Comparison of ENCODE assay signal across 14 cellular contexts in the genomic region with DNA sequence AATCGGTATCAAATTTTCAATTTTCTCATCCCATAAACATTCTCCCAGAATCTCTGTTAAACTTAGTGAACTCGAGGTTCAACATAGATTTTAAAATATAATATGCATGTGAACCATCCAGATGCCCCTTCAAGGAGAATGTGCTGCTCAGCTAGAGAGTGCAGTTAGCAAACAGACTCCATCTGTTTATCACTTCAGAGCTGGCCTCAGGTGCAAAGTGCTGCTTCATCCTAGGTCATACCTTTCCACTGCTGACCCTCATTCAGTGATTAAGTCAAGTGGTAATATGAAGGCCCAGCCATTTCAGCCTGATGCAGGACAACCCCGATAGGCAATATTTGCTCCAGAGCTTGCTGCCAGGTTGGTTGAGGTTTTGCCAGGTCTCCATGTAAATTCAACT.
A peak's percentile ranks its signal among the peaks of the same experiment; 100 is the strongest.
DNase-seq lines count a peak whose midpoint lies in the region; ATAC-seq lines count a peak whose summit lies in the region.
"Had no signal": no experiment of that assay in that cellular context is flagged by ENCODE, and none has a peak within 500 bp of the region (broad histone marks: within the 10 kb centered on the region; RNA-seq: fewer than 3 reads in every experiment).

No MANE protein-coding gene starts in this region.

- no peak overlapping the region for H3K27ac Mint-ChIP-seq in T-cell
- H3K27ac Mint-ChIP-seq: CD14-positive monocyte; CD4-positive, alpha-beta memory T cell; GM23338 had no signal

- POLR2A ChIA-PET in T-cell (lab: Charles Lee), result no interaction called here

- peaks cover 24% of the 10 kb centered on the region for H3K36me3 Mint-ChIP-seq in T-cell

- peak; percentile 9 for DNase-seq in NCI-H2029 (lab: John Stamatoyannopoulos, UW)
- no peak for DNase-seq in NCI-H2029 treated with DMSO at 0.1 percent for 48 hours (lab: John Stamatoyannopoulos, UW)
- DNase-seq in NCI-H748 (lab: John Stamatoyannopoulos, UW; ENCODE audit: unreplicated experiment), result peak; percentile 17
- DNase-seq in NCI-H748 treated with DMSO at 0.1 percent for 48 hours (lab: John Stamatoyannopoulos, UW), result no peak
- peak; percentile 90 for DNase-seq in NCI-H69 (lab: John Stamatoyannopoulos, UW)
- no peak for DNase-seq in T-cell
- DNase-seq in NK-92 treated with Interleukin-12 subunit alpha and Interleukin-12 subunit beta, amount 100 ng/mL, for 24 hours (lab: John Stamatoyannopoulos, UW), result no peak
- DNase-seq: 8988T; CD4-positive, alpha-beta memory T cell; DMS79; GDM1; HCEC 1CT had no signal

- H3K9me3 Mint-ChIP-seq in T-cell, result peaks cover 0 to 2% (median 1%) of the 10 kb centered on the region in 3 donors
- H3K9me3 Mint-ChIP-seq: GM23338 had no signal

- H3K27me3 Mint-ChIP-seq in T-cell, result no peaks in the 10 kb centered on the region
- H3K27me3 Mint-ChIP-seq: CD4-positive, alpha-beta memory T cell had no signal

- no peak overlapping the region for H3K4me3 Mint-ChIP-seq in T-cell
- H3K4me3 Mint-ChIP-seq: CD14-positive monocyte, GM23338 had no signal

- no peak for ATAC-seq in T-cell (replicated peaks in 1 of 4)
- ATAC-seq: GM23338 had no signal

- peaks cover 59 to 68% (median 61%) of the 10 kb centered on the region in 3 donors for H3K4me1 Mint-ChIP-seq in T-cell
- H3K4me1 Mint-ChIP-seq: GM23338 had no signal

- CTCF ChIA-PET in T-cell (lab: Charles Lee), result no interaction called here

Comparison
In these comparisons a context has a peak if more than half of its experiments do, and no peak if none do; other contexts are left out.
1. DNase-seq: peak in NCI-H2029 (single experiment), NCI-H748 (single experiment) and NCI-H69 (single experiment); none in NCI-H2029 treated with DMSO at 0.1 percent for 48 hours (single experiment), NCI-H748 treated with DMSO at 0.1 percent for 48 hours (single experiment), T-cell (0 of 34) and NK-92 treated with Interleukin-12 subunit alpha and Interleukin-12 subunit beta, amount 100 ng/mL, for 24 hours (single experiment).